In genomic region chr19:54648129-54648528, GRCh38 we compare ENCODE assay signal across 1 cellular context.
TF ChIP-seq lines count a peak whose summit lies in the region.

No MANE protein-coding gene starts in this region.

TF ChIP-seq in GM12878, 131 proteins besides CTCF, POLR2A, EP300 and RAD21 (continued from another document):
- TF ChIP-seq PKNOX1 (IDR thresholded peaks at IDR 0.05), result no peak
- peak; percentile 49; the same call in 1 of the 2 replicates for TF ChIP-seq SMC3 (IDR thresholded peaks at IDR 0.05; ENCODE audit: borderline replicate concordance, low read length)
